Comparison of ENCODE assay signal across 14 cellular contexts in genomic region chr18:57210711-57211411, GRCh38.
A peak's percentile ranks its signal among the peaks of the same experiment; 100 is the strongest.
DNase-seq lines count a peak whose midpoint lies in the region; ATAC-seq and TF ChIP-seq lines count a peak whose summit lies in the region.
"Had no signal": no experiment of that assay in that cellular context is flagged by ENCODE, and none has a peak within 500 bp of the region (broad histone marks: within the 10 kb centered on the region; RNA-seq: fewer than 3 reads in every experiment).

No MANE protein-coding gene starts in this region.

- no peaks in the 10 kb centered on the region for H3K9me3 ChIP-seq in mucosa of rectum (ENCODE audit: control insufficient read depth in 2 of 2, low read length in 2 of 2)
- H3K9me3 ChIP-seq: upper lobe of right lung had no signal

- no peak for ATAC-seq in GM19324 (IDR thresholded peaks at IDR 0.05; ENCODE audit: low FRiP score, unreplicated experiment)

- H3K9ac ChIP-seq in mucosa of rectum (ENCODE audit: low read depth in 1 of 2, low read length in 2 of 2) = no peak overlapping the region

- H3K27ac ChIP-seq in coronary artery (no peak overlapping the region), mucosa of rectum (ENCODE audit: low read depth in 2 of 2, low read length in 2 of 2) (peak overlapping the region; percentile 45 to 58)
- H3K27ac ChIP-seq: skin epidermis, upper lobe of right lung had no signal

- H3K36me3 ChIP-seq in mucosa of rectum (ENCODE audit: control insufficient read depth in 2 of 2, insufficient read depth in 2 of 2, low read length in 2 of 2) = no peaks in the 10 kb centered on the region
- H3K36me3 ChIP-seq: upper lobe of right lung had no signal

- H3K27me3 ChIP-seq in mucosa of rectum (ENCODE audit: control insufficient read depth in 2 of 2, insufficient read depth in 2 of 2, low read length in 2 of 2) = no peaks in the 10 kb centered on the region

- TF ChIP-seq CTCF in coronary artery (IDR thresholded peaks at IDR 0.05) = no peak

- H3K4me3 ChIP-seq in coronary artery (peak overlapping the region; percentile 51), mucosa of rectum (ENCODE audit: low read length in 2 of 2) (no peak overlapping the region)
- H3K4me3 ChIP-seq: lung, skin epidermis, upper lobe of right lung had no signal

- peaks cover 6 to 10% of the 10 kb centered on the region in 2 donors for H3K4me1 ChIP-seq in mucosa of rectum (ENCODE audit: control insufficient read depth in 2 of 2, insufficient read depth in 2 of 2, low read length in 2 of 2)
- H3K4me1 ChIP-seq: upper lobe of right lung had no signal

- DNase-seq in ELF-1 (ENCODE audit: low read depth, low spot score) = peak; percentile 73
- DNase-seq in NCI-H69 (lab: John Stamatoyannopoulos, UW) = peak; percentile 66
- DNase-seq in coronary artery (ENCODE audit: low spot score) = no peak
- no peak for DNase-seq in NCI-H2029 (lab: John Stamatoyannopoulos, UW)
- no peak for DNase-seq in effector CD8-positive, alpha-beta T cell (lab: John Stamatoyannopoulos, UW)
- no peak for DNase-seq in NCI-H524 (lab: John Stamatoyannopoulos, UW)
- DNase-seq: activated B cell treated with CpG ODN at 0.5 μM for 24 hours; effector memory CD4-positive, alpha-beta T cell; stimulated activated naive CD4-positive, alpha-beta T cell; upper lobe of right lung had no signal

Comparison
In these comparisons a context has a peak if more than half of its experiments do, and no peak if none do; other contexts are left out.
1. DNase-seq: peak in ELF-1 (single experiment) and NCI-H69 (single experiment); none in coronary artery (single experiment), NCI-H2029 (single experiment), effector CD8-positive, alpha-beta T cell (single experiment) and NCI-H524 (0 of 2).
2. H3K27ac ChIP-seq: peak in mucosa of rectum (2 of 2); none in coronary artery (0 of 2).